In genomic region chr3:52226229-52226817, GRCh38 we compare ENCODE assay signal across 12 cellular contexts. TPM values are rescaled to one million over a fixed set of nuclear protein-coding genes. Genes with fewer than 3 reads are reported as not detected.
A peak's percentile ranks its signal among the peaks of the same experiment; 100 is the strongest.
DNase-seq lines count a peak whose midpoint lies in the region; ATAC-seq, FAIRE-seq and TF ChIP-seq lines count a peak whose summit lies in the region.
"Had no signal": no experiment of that assay in that cellular context is flagged by ENCODE, and none has a peak within 500 bp of the region (broad histone marks: within the 10 kb centered on the region; RNA-seq: fewer than 3 reads in every experiment).

No MANE protein-coding gene starts in this region.

- H3K36me3 Mint-ChIP-seq in activated T-cell treated with anti-CD3 and anti-CD28 coated beads, Interleukin-2, amount 50 U/mL, for 24 hours (ENCODE audit: low read depth), result peaks cover 37% of the 10 kb centered on the region
- peaks cover 15% of the 10 kb centered on the region for H3K36me3 Mint-ChIP-seq in activated CD8-positive, alpha-beta T cell treated with anti-CD3 and anti-CD28 coated beads for 36 hours (ENCODE audit: low read depth)
- H3K36me3 Mint-ChIP-seq in stimulated activated effector memory CD8-positive, alpha-beta T cell treated with anti-CD3 and anti-CD28 coated beads, Interleukin-12 subunit alpha, Interleukin-12 subunit beta, amount 100 ng/mL, for 72 hours, result peaks cover 42% of the 10 kb centered on the region

- no peaks in the 10 kb centered on the region for H3K4me1 ChIP-seq in small intestine (ENCODE audit: control insufficient read depth in 2 of 2, insufficient read depth in 1 of 2, low read depth in 1 of 2, low read length in 1 of 2)
- no peaks in the 10 kb centered on the region for H3K4me1 ChIP-seq in PC-9 (replicated peaks; ENCODE audit: insufficient read depth)

- no peaks in the 10 kb centered on the region for H3K9me3 Mint-ChIP-seq in activated T-cell treated with anti-CD3 and anti-CD28 coated beads, Interleukin-2, amount 50 U/mL, for 24 hours
- H3K9me3 Mint-ChIP-seq in activated CD8-positive, alpha-beta T cell treated with anti-CD3 and anti-CD28 coated beads for 36 hours, result no peaks in the 10 kb centered on the region
- no peaks in the 10 kb centered on the region for H3K9me3 Mint-ChIP-seq in stimulated activated effector memory CD8-positive, alpha-beta T cell treated with anti-CD3 and anti-CD28 coated beads, Interleukin-12 subunit alpha, Interleukin-12 subunit beta, amount 100 ng/mL, for 72 hours

- no peaks in the 10 kb centered on the region for H3K27me3 Mint-ChIP-seq in activated T-cell treated with anti-CD3 and anti-CD28 coated beads, Interleukin-2, amount 50 U/mL, for 24 hours
- H3K27me3 Mint-ChIP-seq in activated CD8-positive, alpha-beta T cell treated with anti-CD3 and anti-CD28 coated beads for 36 hours, result no peaks in the 10 kb centered on the region

- H3K4me2 ChIP-seq in PC-9, result no peak overlapping the region

- H4K20me1 ChIP-seq in PC-9 (ENCODE audit: insufficient read depth), result no peaks in the 10 kb centered on the region

- H3K9me2 ChIP-seq in PC-9 (ENCODE audit: insufficient read depth), result no peaks in the 10 kb centered on the region

- ATAC-seq in HG02642 (IDR thresholded peaks at IDR 0.05; ENCODE audit: poor library complexity, unreplicated experiment), result peak; percentile 12
- no peak for ATAC-seq in activated CD8-positive, alpha-beta T cell treated with anti-CD3 and anti-CD28 coated beads for 36 hours
- ATAC-seq in stimulated activated effector memory CD8-positive, alpha-beta T cell treated with anti-CD3 and anti-CD28 coated beads, Interleukin-12 subunit alpha, Interleukin-12 subunit beta, amount 100 ng/mL, for 72 hours, result peak; percentile 6

- H3K27ac ChIP-seq in small intestine (ENCODE audit: low read depth in 1 of 2, low read length in 1 of 2) (peak overlapping the region in 1 of 2 donors; percentile 63), PC-9 (no peak overlapping the region)
- H3K27ac ChIP-seq: right atrium auricular region, VCaP had no signal

- 0 out of 2 replicates have a peak, but pooled peaks cover 3% of the 10 kb centered on the region for H3F3A ChIP-seq in PC-9 (ENCODE audit: insufficient read depth, low read depth)

- WGBS in small intestine, 3 donors, result 74 to 94% (median 75%) methylated on average over 5 of the region's 5 CpGs

- H3K27me3 ChIP-seq in small intestine (ENCODE audit: control insufficient read depth in 2 of 2, insufficient read depth in 2 of 2, low read length in 2 of 2) (no peaks in the 10 kb centered on the region), PC-9 (ENCODE audit: insufficient read depth, low read depth) (no peaks in the 10 kb centered on the region)
- H3K27me3 ChIP-seq: right atrium auricular region had no signal

- no peak for TF ChIP-seq CTCF in activated CD8-positive, alpha-beta T cell treated with anti-CD3 and anti-CD28 coated beads for 36 hours (IDR thresholded peaks at IDR 0.05)
- TF ChIP-seq CTCF in PC-9 (conservative IDR thresholded peaks at IDR 0.05), result no peak

- POLR2A ChIA-PET in activated CD8-positive, alpha-beta T cell treated with anti-CD3 and anti-CD28 coated beads for 36 hours (lab: Charles Lee), result interaction anchor here (1.1 to 33.3 kb wide), 3 partner anchors 12 to 51 kb away, joined by 4 to 949 read pairs (median 107); partner anchors contain the start of genes GLYCTK, TWF2 and WDR82
- POLR2A ChIA-PET in PC-9 (lab: Charles Lee; ENCODE audit: unreplicated experiment), result no interaction called here

- no peaks in the 10 kb centered on the region for H3K79me2 ChIP-seq in PC-9 (ENCODE audit: low read depth)

- no peak overlapping the region for H2AFZ ChIP-seq in PC-9

- peak overlapping the region; percentile 54 for H3K4me3 Mint-ChIP-seq in activated T-cell treated with anti-CD3 and anti-CD28 coated beads, Interleukin-2, amount 50 U/mL, for 24 hours
- peak overlapping the region; percentile 62 for H3K4me3 Mint-ChIP-seq in activated CD8-positive, alpha-beta T cell treated with anti-CD3 and anti-CD28 coated beads for 36 hours
- H3K4me3 Mint-ChIP-seq in stimulated activated effector memory CD8-positive, alpha-beta T cell treated with anti-CD3 and anti-CD28 coated beads, Interleukin-12 subunit alpha, Interleukin-12 subunit beta, amount 100 ng/mL, for 72 hours, result peak overlapping the region; percentile 34

- no TSS peak for BruUV-seq in PC-9 (replicated peaks; lab: Mats Ljungman, UMichigan)

- no peak for FAIRE-seq in small intestine (lab: Jason Lieb, UNC)

- intact Hi-C loops in activated CD8-positive, alpha-beta T cell treated with anti-CD3 and anti-CD28 coated beads for 36 hours (cut with micrococcal nuclease), result no loop called here
- intact Hi-C loops in PC-9 (cut with micrococcal nuclease; ENCODE audit: unreplicated experiment), result no loop called here

- H3K36me3 ChIP-seq in small intestine (ENCODE audit: control insufficient read depth in 2 of 2, insufficient read depth in 2 of 2, low read length in 2 of 2) (peaks cover 14 to 18% of the 10 kb centered on the region in 2 donors), PC-9 (ENCODE audit: low read depth) (peaks cover 7% of the 10 kb centered on the region; the same call in 1 of the 2 replicates)

- peaks cover 61% of the 10 kb centered on the region for H3K4me1 Mint-ChIP-seq in activated T-cell treated with anti-CD3 and anti-CD28 coated beads, Interleukin-2, amount 50 U/mL, for 24 hours (ENCODE audit: low read depth)
- peaks cover 66% of the 10 kb centered on the region for H3K4me1 Mint-ChIP-seq in activated CD8-positive, alpha-beta T cell treated with anti-CD3 and anti-CD28 coated beads for 36 hours (ENCODE audit: low read depth)
- peaks cover 56% of the 10 kb centered on the region for H3K4me1 Mint-ChIP-seq in stimulated activated effector memory CD8-positive, alpha-beta T cell treated with anti-CD3 and anti-CD28 coated beads, Interleukin-12 subunit alpha, Interleukin-12 subunit beta, amount 100 ng/mL, for 72 hours

- peak overlapping the region; percentile 93 for H3K27ac Mint-ChIP-seq in activated T-cell treated with anti-CD3 and anti-CD28 coated beads, Interleukin-2, amount 50 U/mL, for 24 hours
- H3K27ac Mint-ChIP-seq in activated CD8-positive, alpha-beta T cell treated with anti-CD3 and anti-CD28 coated beads for 36 hours, result peak overlapping the region; percentile 85
- H3K27ac Mint-ChIP-seq in stimulated activated effector memory CD8-positive, alpha-beta T cell treated with anti-CD3 and anti-CD28 coated beads, Interleukin-12 subunit alpha, Interleukin-12 subunit beta, amount 100 ng/mL, for 72 hours, result peak overlapping the region; percentile 87

- H3K9me3 ChIP-seq in small intestine (ENCODE audit: control insufficient read depth, low read depth), result no peaks in the 10 kb centered on the region
- H3K9me3 ChIP-seq in PC-9 (ENCODE audit: insufficient read depth, low read depth), result no peaks in the 10 kb centered on the region
- H3K9me3 ChIP-seq: right atrium auricular region had no signal

- no peak for DNase-seq in activated T-cell treated with anti-CD3 and anti-CD28 coated beads, Interleukin-2, amount 50 U/mL, for 24 hours
- DNase-seq in activated T-cell treated with anti-CD3 and anti-CD28 coated beads for 4 hours (no peak), small intestine (no peak), retina (no peak), PC-9 (no peak)
- DNase-seq in activated CD8-positive, alpha-beta T cell treated with anti-CD3 and anti-CD28 coated beads for 36 hours, result no peak
- DNase-seq in stimulated activated effector memory CD8-positive, alpha-beta T cell treated with anti-CD3 and anti-CD28 coated beads, Interleukin-12 subunit alpha, Interleukin-12 subunit beta, amount 100 ng/mL, for 72 hours (ENCODE audit: low spot score in 2 of 2), result no peak
- DNase-seq: NCI-H82 had no signal

- CTCF ChIA-PET in activated CD8-positive, alpha-beta T cell treated with anti-CD3 and anti-CD28 coated beads for 36 hours (lab: Charles Lee), result interaction anchor here (0.7 to 11.9 kb wide), 9 partner anchors 8 to 112 kb away, joined by 4 to 223 read pairs (median 5); partner anchors contain the start of genes TWF2 and WDR82
- CTCF ChIA-PET in PC-9 (lab: Charles Lee), result no interaction called here

- H3K4me3 ChIP-seq in small intestine (ENCODE audit: low read depth in 1 of 2, low read length in 2 of 2), result no peak overlapping the region
- no peak overlapping the region for H3K4me3 ChIP-seq in PC-9
- H3K4me3 ChIP-seq: right atrium auricular region had no signal

RNA-seq across cellular contexts. Expression of gene TLR9, which starts 0.9 kb away (rescaled TPM):
- total RNA-seq in activated CD8-positive, alpha-beta T cell treated with anti-CD3 and anti-CD28 coated beads for 36 hours, result 1 to 10 TPM; 2.0 TPM
- polyA plus RNA-seq in small intestine, result under 1 TPM in 1 of 3 donors, not detected in 2; 0.12 TPM
- 0.30 and 0.44 TPM in 2 replicates for total RNA-seq in PC-9 (2021)
- total RNA-seq: right atrium auricular region had no signal
- polyA plus RNA-seq: fibroblast of lung had no signal

RNA-seq across cellular contexts. Expression of gene TWF2, which starts 12.6 kb away (rescaled TPM):
- 100 to 1,000 TPM; 137 TPM for total RNA-seq in activated CD8-positive, alpha-beta T cell treated with anti-CD3 and anti-CD28 coated beads for 36 hours
- 10 to 100 TPM; 47.6 to 54.1 (median 53.8) TPM for polyA plus RNA-seq in small intestine
- total RNA-seq in PC-9 (2021), result 102 and 115 TPM in 2 replicates

RNA-seq across cellular contexts. Expression of gene PPM1M, which starts 19.2 kb away (rescaled TPM):
- 100 to 1,000 TPM in 1 of 2 experiments, 10 to 100 TPM in 1; 94.3 to 100 TPM for total RNA-seq in activated CD8-positive, alpha-beta T cell treated with anti-CD3 and anti-CD28 coated beads for 36 hours
- polyA plus RNA-seq in small intestine, result 1 to 10 TPM; 1.8 to 9.3 (median 8.4) TPM
- 16.2 TPM in 2 replicates for total RNA-seq in PC-9 (2021)

RNA-seq across cellular contexts. Expression of gene ALAS1, which starts 28.4 kb away (rescaled TPM):
- 10 to 100 TPM; 54.3 to 54.6 TPM for total RNA-seq in activated CD8-positive, alpha-beta T cell treated with anti-CD3 and anti-CD28 coated beads for 36 hours
- polyA plus RNA-seq in small intestine, result 10 to 100 TPM; 40.9 to 99.7 (median 85.0) TPM
- total RNA-seq in PC-9 (2021), result 61.9 and 71.2 TPM in 2 replicates

RNA-seq across cellular contexts. Expression of gene WDR82, which starts 52.1 kb away (rescaled TPM):
- 100 to 1,000 TPM; 103 to 105 TPM for total RNA-seq in activated CD8-positive, alpha-beta T cell treated with anti-CD3 and anti-CD28 coated beads for 36 hours
- polyA plus RNA-seq in small intestine, result 10 to 100 TPM; 25.9 to 43.8 (median 28.4) TPM
- total RNA-seq in PC-9 (2021), result 34.2 and 44.5 TPM in 2 replicates
